Comparison of ENCODE assay signal across 9 cellular contexts in genomic region chr4:152408514-152409327, GRCh38.
A peak's percentile ranks its signal among the peaks of the same experiment; 100 is the strongest.
DNase-seq lines count a peak whose midpoint lies in the region; ATAC-seq and TF ChIP-seq lines count a peak whose summit lies in the region.
"Had no signal": no experiment of that assay in that cellular context is flagged by ENCODE, and none has a peak within 500 bp of the region (broad histone marks: within the 10 kb centered on the region; RNA-seq: fewer than 3 reads in every experiment).

No MANE protein-coding gene starts in this region.

- H3K27me3 Mint-ChIP-seq in effector memory CD8-positive, alpha-beta T cell = no peaks in the 10 kb centered on the region
- H3K27me3 Mint-ChIP-seq in natural killer cell (ENCODE audit: low read depth in 2 of 2) = no peaks in the 10 kb centered on the region

- peaks cover 3% of the 10 kb centered on the region for H3K36me3 Mint-ChIP-seq in effector memory CD8-positive, alpha-beta T cell (ENCODE audit: insufficient read depth)
- H3K36me3 Mint-ChIP-seq in natural killer cell = no peaks in the 10 kb centered on the region

- no peak overlapping the region for H3K4me3 Mint-ChIP-seq in effector memory CD8-positive, alpha-beta T cell
- H3K4me3 Mint-ChIP-seq in natural killer cell = no peak overlapping the region

- no peak overlapping the region for H3K27ac ChIP-seq in OCI-LY1 (ENCODE audit: low read depth, low read length, poor library complexity, severe bottlenecking)
- H3K27ac ChIP-seq: BLaER1 had no signal

- no peaks in the 10 kb centered on the region for H3K4me1 ChIP-seq in OCI-LY1 (ENCODE audit: insufficient read depth, low read length, severe bottlenecking)
- H3K4me1 ChIP-seq: BLaER1 had no signal

- no peak overlapping the region for H3K4me3 ChIP-seq in OCI-LY1 (ENCODE audit: low read depth, low read length, poor library complexity, severe bottlenecking)
- H3K4me3 ChIP-seq: BLaER1 had no signal

- TF ChIP-seq CTCF in OCI-LY1 (IDR thresholded peaks at IDR 0.05; ENCODE audit: low read length) = peak; percentile 68
- peak; percentile 36 for TF ChIP-seq CTCF in natural killer cell (IDR thresholded peaks at IDR 0.05)

- no peaks in the 10 kb centered on the region for H3K27me3 ChIP-seq in OCI-LY1 (ENCODE audit: insufficient read depth, low read length)
- H3K27me3 ChIP-seq: BLaER1 had no signal

- peaks cover 8 to 38% of the 10 kb centered on the region in 2 donors for H3K4me1 Mint-ChIP-seq in effector memory CD8-positive, alpha-beta T cell (ENCODE audit: low read depth in 2 of 2)
- H3K4me1 Mint-ChIP-seq in natural killer cell = peaks cover 18 to 28% of the 10 kb centered on the region in 2 donors

- no peaks in the 10 kb centered on the region for H3K9me3 Mint-ChIP-seq in effector memory CD8-positive, alpha-beta T cell
- no peaks in the 10 kb centered on the region for H3K9me3 Mint-ChIP-seq in natural killer cell

- no peaks in the 10 kb centered on the region for H4K20me1 ChIP-seq in OCI-LY1 (ENCODE audit: insufficient read depth, low read length)

- no peak overlapping the region for H2AFZ ChIP-seq in OCI-LY1 (ENCODE audit: low read length)

- intact Hi-C loops in natural killer cell (cut with micrococcal nuclease) = loop anchor here (1.0 to 2.0 kb wide), 2 partner anchors 232 to 326 kb away; no protein-coding TSS in a partner anchor

- no peaks in the 10 kb centered on the region for H3K9me2 ChIP-seq in OCI-LY1 (ENCODE audit: low read depth, low read length)

- peak; percentile 71 for ATAC-seq in GM19351 (IDR thresholded peaks at IDR 0.05; ENCODE audit: unreplicated experiment)
- peak; percentile 73 for ATAC-seq in effector memory CD8-positive, alpha-beta T cell (replicated peaks)
- peak; percentile 55 to 73 (median 63) for ATAC-seq in natural killer cell
- ATAC-seq in GM18870 (IDR thresholded peaks at IDR 0.05; ENCODE audit: unreplicated experiment) = no peak
- no peak for ATAC-seq in GM21825 (IDR thresholded peaks at IDR 0.05; ENCODE audit: unreplicated experiment)

- H3K4me2 ChIP-seq in OCI-LY1 (ENCODE audit: low read length) = no peak overlapping the region
- H3K4me2 ChIP-seq: BLaER1 had no signal

- H3K36me3 ChIP-seq in OCI-LY1 (ENCODE audit: insufficient read depth, low read length) = peaks cover 39% of the 10 kb centered on the region; the same call in 1 of the 2 replicates

- no peak overlapping the region for H3K9ac ChIP-seq in OCI-LY1 (ENCODE audit: low read length)
- H3K9ac ChIP-seq: BLaER1 had no signal

- DNase-seq in DMS53 (lab: John Stamatoyannopoulos, UW) (peak; percentile 68), DMS53 treated with DMSO at 0.1 percent for 48 hours (lab: John Stamatoyannopoulos, UW; ENCODE audit: unreplicated experiment) (no peak), natural killer cell (no peak)
- DNase-seq in effector memory CD8-positive, alpha-beta T cell = peak; percentile 14 to 42 (median 23)

- peaks cover 3% of the 10 kb centered on the region; the same call in 1 of the 2 replicates for H3F3A ChIP-seq in OCI-LY1 (ENCODE audit: insufficient read depth, low read length)

- no peaks in the 10 kb centered on the region for H3K9me3 ChIP-seq in OCI-LY1 (ENCODE audit: low read length)
- H3K9me3 ChIP-seq: BLaER1 had no signal

- peak overlapping the region; percentile 15 to 45 for H3K27ac Mint-ChIP-seq in effector memory CD8-positive, alpha-beta T cell
- H3K27ac Mint-ChIP-seq in natural killer cell = peak overlapping the region; percentile 64 to 67

- H3K79me2 ChIP-seq in OCI-LY1 (ENCODE audit: insufficient read depth, low read length) = peaks cover 17% of the 10 kb centered on the region

Comparison
In these comparisons a context has a peak if more than half of its experiments do, and no peak if none do; other contexts are left out.
1. DNase-seq: peak in DMS53 (single experiment) and effector memory CD8-positive, alpha-beta T cell (3 of 3); none in DMS53 treated with DMSO at 0.1 percent for 48 hours (single experiment) and natural killer cell (single experiment).
2. ATAC-seq: peak in GM19351 (single experiment), effector memory CD8-positive, alpha-beta T cell (single experiment) and natural killer cell (3 of 3); none in GM18870 (single experiment) and GM21825 (single experiment).